13 cellular contexts compared by ENCODE assay signal in the genomic region with DNA sequence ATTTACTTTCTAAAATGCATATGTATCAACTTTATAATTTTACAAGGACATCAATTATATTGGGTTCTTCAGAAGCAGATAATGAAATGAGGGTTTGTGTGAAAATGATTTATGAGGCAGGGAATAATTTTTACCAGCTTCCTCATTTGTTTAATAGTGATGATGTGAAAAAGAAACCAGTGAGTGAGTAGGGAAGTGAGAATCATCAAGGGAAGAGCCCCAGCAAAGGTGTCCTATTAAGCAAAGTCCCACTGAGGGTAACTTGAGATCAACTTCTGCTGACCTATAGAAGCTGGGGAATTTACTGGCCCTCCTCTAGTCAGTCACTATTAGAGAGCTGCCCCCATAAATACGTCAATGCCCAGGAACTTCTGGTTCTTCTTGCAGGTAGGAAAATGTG.
A peak's percentile ranks its signal among the peaks of the same experiment; 100 is the strongest.
DNase-seq lines count a peak whose midpoint lies in the region; ATAC-seq lines count a peak whose summit lies in the region.
"Had no signal": no experiment of that assay in that cellular context is flagged by ENCODE, and none has a peak within 500 bp of the region (broad histone marks: within the 10 kb centered on the region; RNA-seq: fewer than 3 reads in every experiment).

No MANE protein-coding gene starts in this region.

- no peaks in the 10 kb centered on the region for H3K9me3 Mint-ChIP-seq in memory B cell
- H3K9me3 Mint-ChIP-seq in immature natural killer cell = peaks cover 0 to 25% (median 9%) of the 10 kb centered on the region in 6 donors
- H3K9me3 Mint-ChIP-seq in activated naive CD4-positive, alpha-beta T cell treated with anti-CD3 and anti-CD28 coated beads, Interleukin-2, amount 50 U/mL, for 72 hours = peaks cover 7 to 8% of the 10 kb centered on the region in 2 donors
- H3K9me3 Mint-ChIP-seq: activated CD4-positive, alpha-beta T cell treated with anti-CD3 and anti-CD28 coated beads, Interleukin-2, amount 10 ng/mL, durations not matched to agents 7 days and 5 days; dendritic cell treated with granulocyte-macrophage colony-stimulating factor and Interleukin-4, amounts not matched to agents 40 ng/mL and 50 ng/mL, for 4 days had no signal

- no peaks in the 10 kb centered on the region for H3K4me1 Mint-ChIP-seq in memory B cell
- H3K4me1 Mint-ChIP-seq in immature natural killer cell = no peaks in the 10 kb centered on the region
- H3K4me1 Mint-ChIP-seq: activated CD4-positive, alpha-beta T cell treated with anti-CD3 and anti-CD28 coated beads, Interleukin-2, amount 10 ng/mL, durations not matched to agents 7 days and 5 days; CD14-positive monocyte had no signal

- no peak overlapping the region for H3K4me3 Mint-ChIP-seq in memory B cell
- H3K4me3 Mint-ChIP-seq in immature natural killer cell = no peak overlapping the region
- H3K4me3 Mint-ChIP-seq: activated CD4-positive, alpha-beta T cell treated with anti-CD3 and anti-CD28 coated beads, Interleukin-2, amount 10 ng/mL, durations not matched to agents 7 days and 5 days; CD14-positive monocyte; dendritic cell treated with granulocyte-macrophage colony-stimulating factor and Interleukin-4, amounts not matched to agents 40 ng/mL and 50 ng/mL, for 4 days had no signal

- H3K36me3 Mint-ChIP-seq in memory B cell (no peaks in the 10 kb centered on the region), immature natural killer cell (no peaks in the 10 kb centered on the region)
- H3K36me3 Mint-ChIP-seq in activated naive CD4-positive, alpha-beta T cell treated with anti-CD3 and anti-CD28 coated beads, Interleukin-2, amount 50 U/mL, for 72 hours = no peaks in the 10 kb centered on the region
- H3K36me3 Mint-ChIP-seq: CD14-positive monocyte had no signal

- H3K27ac Mint-ChIP-seq in memory B cell (no peak overlapping the region), immature natural killer cell (no peak overlapping the region)
- H3K27ac Mint-ChIP-seq in activated naive CD4-positive, alpha-beta T cell treated with anti-CD3 and anti-CD28 coated beads, Interleukin-2, amount 50 U/mL, for 72 hours = no peak overlapping the region
- H3K27ac Mint-ChIP-seq: activated CD4-positive, alpha-beta T cell treated with anti-CD3 and anti-CD28 coated beads, Interleukin-2, amount 10 ng/mL, durations not matched to agents 7 days and 5 days; CD14-positive monocyte; dendritic cell treated with granulocyte-macrophage colony-stimulating factor and Interleukin-4, amounts not matched to agents 40 ng/mL and 50 ng/mL, for 4 days had no signal

- H3K27me3 Mint-ChIP-seq in memory B cell (no peaks in the 10 kb centered on the region), immature natural killer cell (ENCODE audit: low read depth in 3 of 3) (no peaks in the 10 kb centered on the region)
- H3K27me3 Mint-ChIP-seq: activated CD4-positive, alpha-beta T cell treated with anti-CD3 and anti-CD28 coated beads, Interleukin-2, amount 10 ng/mL, durations not matched to agents 7 days and 5 days; dendritic cell treated with granulocyte-macrophage colony-stimulating factor and Interleukin-4, amounts not matched to agents 40 ng/mL and 50 ng/mL, for 4 days had no signal

- ATAC-seq in GM18867 (IDR thresholded peaks at IDR 0.05; ENCODE audit: unreplicated experiment) (peak; percentile 95), GM21529 (IDR thresholded peaks at IDR 0.05; ENCODE audit: unreplicated experiment) (peak; percentile 82), HG03103 (IDR thresholded peaks at IDR 0.05; ENCODE audit: low read depth, unreplicated experiment) (peak; percentile 81), memory B cell (ENCODE audit: low read depth) (peak; percentile 75)
- ATAC-seq in activated naive CD4-positive, alpha-beta T cell treated with anti-CD3 and anti-CD28 coated beads, Interleukin-2, amount 50 U/mL, for 72 hours = no peak
- ATAC-seq: sciatic nerve had no signal

- DNase-seq in memory B cell (ENCODE audit: low spot score in 2 of 2) (no peak), immature natural killer cell (no peak), NCI-H510A treated with DMSO at 0.1 percent for 48 hours (lab: John Stamatoyannopoulos, UW) (no peak)
- DNase-seq in activated naive CD4-positive, alpha-beta T cell treated with anti-CD3 and anti-CD28 coated beads, Interleukin-2, amount 50 U/mL, for 72 hours (ENCODE audit: low spot score in 2 of 2) = no peak
- DNase-seq: activated CD4-positive, alpha-beta T cell treated with anti-CD3 and anti-CD28 coated beads, Interleukin-2, amount 10 ng/mL, durations not matched to agents 7 days and 5 days; NCI-H510A; T-helper 2 cell had no signal

Comparison
In these comparisons a context has a peak if more than half of its experiments do, and no peak if none do; other contexts are left out.
1. ATAC-seq: peak in GM18867 (single experiment), GM21529 (single experiment), HG03103 (single experiment) and memory B cell (single experiment); none in activated naive CD4-positive, alpha-beta T cell treated with anti-CD3 and anti-CD28 coated beads, Interleukin-2, amount 50 U/mL, for 72 hours (0 of 2).